ENCODE assay signal across 3 cellular contexts in the genomic region with DNA sequence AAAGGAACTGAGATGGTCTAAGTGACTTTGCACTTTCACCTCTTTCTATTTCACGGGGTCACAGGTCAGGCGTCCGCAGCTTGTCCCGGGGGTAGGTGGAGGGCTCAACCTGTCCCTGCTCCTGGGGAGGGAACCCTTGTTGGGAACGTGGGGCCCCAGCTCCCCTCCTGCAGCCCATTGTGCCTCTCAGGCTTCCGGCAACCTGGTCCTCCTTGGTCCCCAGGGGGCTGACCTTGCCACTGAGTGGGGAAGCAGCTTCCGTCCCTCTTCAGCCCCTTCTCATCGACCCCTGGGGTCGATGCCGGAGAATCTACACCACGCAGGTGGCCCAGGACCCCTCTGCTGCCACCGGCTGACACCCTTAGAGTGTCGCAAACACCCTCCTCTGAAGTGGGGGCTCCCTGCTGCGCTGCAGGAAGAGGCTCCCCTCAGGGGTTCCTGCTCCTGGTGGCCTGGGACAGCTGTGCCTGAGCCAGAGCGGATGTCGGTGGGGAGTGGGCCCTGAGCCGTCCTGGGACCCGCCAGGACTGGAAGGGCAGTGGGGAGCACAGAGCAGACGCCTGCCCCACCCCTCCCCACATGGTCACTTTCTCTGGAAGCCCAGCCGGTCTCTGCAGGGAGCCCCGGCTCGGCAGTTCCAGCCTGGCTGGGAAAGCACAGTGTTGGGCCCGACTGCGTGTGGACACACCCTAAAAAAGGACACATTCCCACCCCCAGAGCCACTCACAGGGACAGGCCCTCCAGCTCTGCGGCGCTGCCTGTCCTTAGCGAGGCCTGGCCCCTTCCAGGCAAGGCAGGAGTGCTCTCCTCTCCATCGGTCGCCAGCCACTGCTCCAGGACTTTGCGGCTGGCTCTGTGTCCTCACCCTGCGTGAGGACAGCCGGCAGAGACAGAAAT.
TF ChIP-seq lines count a peak whose summit lies in the region.

No MANE protein-coding gene starts in this region.

TF ChIP-seq in K562, 482 proteins besides CTCF, POLR2A, EP300 and RAD21 (continued from another document):
- TF ChIP-seq, protein P1, sequence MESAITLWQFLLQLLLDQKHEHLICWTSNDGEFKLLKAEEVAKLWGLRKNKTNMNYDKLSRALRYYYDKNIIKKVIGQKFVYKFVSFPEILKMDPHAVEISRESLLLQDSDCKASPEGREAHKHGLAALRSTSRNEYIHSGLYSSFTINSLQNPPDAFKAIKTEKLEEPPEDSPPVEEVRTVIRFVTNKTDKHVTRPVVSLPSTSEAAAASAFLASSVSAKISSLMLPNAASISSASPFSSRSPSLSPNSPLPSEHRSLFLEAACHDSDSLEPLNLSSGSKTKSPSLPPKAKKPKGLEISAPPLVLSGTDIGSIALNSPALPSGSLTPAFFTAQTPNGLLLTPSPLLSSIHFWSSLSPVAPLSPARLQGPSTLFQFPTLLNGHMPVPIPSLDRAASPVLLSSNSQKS (CRISPR knock-in tag; IDR thresholded peaks at IDR 0.05): no peak
- TF ChIP-seq NR2C1 (IDR thresholded peaks at IDR 0.05) (no peak), NR2C1 (tag; IDR thresholded peaks at IDR 0.05) (0 out of 2 replicates have a peak, but pooled peaks have one; percentile 26), ZNF583 (CRISPR knock-in tag; IDR thresholded peaks at IDR 0.05) (no peak), ZFX (CRISPR knock-in tag; IDR thresholded peaks at IDR 0.05) (no peak), POLR2B (IDR thresholded peaks at IDR 0.05; ENCODE audit: low read depth, partially characterized antibody) (no peak)
- TF ChIP-seq, protein P2, sequence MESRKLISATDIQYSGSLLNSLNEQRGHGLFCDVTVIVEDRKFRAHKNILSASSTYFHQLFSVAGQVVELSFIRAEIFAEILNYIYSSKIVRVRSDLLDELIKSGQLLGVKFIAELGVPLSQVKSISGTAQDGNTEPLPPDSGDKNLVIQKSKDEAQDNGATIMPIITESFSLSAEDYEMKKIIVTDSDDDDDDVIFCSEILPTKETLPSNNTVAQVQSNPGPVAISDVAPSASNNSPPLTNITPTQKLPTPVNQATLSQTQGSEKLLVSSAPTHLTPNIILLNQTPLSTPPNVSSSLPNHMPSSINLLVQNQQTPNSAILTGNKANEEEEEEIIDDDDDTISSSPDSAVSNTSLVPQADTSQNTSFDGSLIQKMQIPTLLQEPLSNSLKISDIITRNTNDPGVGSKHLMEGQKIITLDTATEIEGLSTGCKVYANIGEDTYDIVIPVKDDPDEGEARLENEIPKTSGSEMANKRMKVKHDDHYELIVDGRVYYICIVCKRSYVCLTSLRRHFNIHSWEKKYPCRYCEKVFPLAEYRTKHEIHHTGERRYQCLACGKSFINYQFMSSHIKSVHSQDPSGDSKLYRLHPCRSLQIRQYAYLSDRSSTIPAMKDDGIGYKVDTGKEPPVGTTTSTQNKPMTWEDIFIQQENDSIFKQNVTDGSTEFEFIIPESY (CRISPR knock-in tag; IDR thresholded peaks at IDR 0.05): no peak

TF ChIP-seq in HepG2, 621 proteins besides CTCF, POLR2A, EP300 and RAD21 (continued from another document):
- no peak for TF ChIP-seq ZNF337 (CRISPR knock-in tag; IDR thresholded peaks at IDR 0.05; ENCODE audit: borderline replicate concordance, low read depth)
- TF ChIP-seq, protein P3, sequence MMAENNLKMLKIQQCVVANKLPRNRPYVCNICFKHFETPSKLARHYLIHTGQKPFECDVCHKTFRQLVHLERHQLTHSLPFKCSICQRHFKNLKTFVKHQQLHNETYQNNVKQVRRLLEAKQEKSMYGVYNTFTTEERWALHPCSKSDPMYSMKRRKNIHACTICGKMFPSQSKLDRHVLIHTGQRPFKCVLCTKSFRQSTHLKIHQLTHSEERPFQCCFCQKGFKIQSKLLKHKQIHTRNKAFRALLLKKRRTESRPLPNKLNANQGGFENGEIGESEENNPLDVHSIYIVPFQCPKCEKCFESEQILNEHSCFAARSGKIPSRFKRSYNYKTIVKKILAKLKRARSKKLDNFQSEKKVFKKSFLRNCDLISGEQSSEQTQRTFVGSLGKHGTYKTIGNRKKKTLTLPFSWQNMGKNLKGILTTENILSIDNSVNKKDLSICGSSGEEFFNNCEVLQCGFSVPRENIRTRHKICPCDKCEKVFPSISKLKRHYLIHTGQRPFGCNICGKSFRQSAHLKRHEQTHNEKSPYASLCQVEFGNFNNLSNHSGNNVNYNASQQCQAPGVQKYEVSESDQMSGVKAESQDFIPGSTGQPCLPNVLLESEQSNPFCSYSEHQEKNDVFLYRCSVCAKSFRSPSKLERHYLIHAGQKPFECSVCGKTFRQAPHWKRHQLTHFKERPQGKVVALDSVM (CRISPR knock-in tag; IDR thresholded peaks at IDR 0.05): no peak
- no peak for TF ChIP-seq JARID2 (CRISPR knock-in tag; IDR thresholded peaks at IDR 0.05; ENCODE audit: insufficient replicate concordance)
- TF ChIP-seq, protein P2 (CRISPR knock-in tag; IDR thresholded peaks at IDR 0.05): no peak
- TF ChIP-seq CENPX (CRISPR knock-in tag; IDR thresholded peaks at IDR 0.05): no peak
- TF ChIP-seq, protein P4, sequence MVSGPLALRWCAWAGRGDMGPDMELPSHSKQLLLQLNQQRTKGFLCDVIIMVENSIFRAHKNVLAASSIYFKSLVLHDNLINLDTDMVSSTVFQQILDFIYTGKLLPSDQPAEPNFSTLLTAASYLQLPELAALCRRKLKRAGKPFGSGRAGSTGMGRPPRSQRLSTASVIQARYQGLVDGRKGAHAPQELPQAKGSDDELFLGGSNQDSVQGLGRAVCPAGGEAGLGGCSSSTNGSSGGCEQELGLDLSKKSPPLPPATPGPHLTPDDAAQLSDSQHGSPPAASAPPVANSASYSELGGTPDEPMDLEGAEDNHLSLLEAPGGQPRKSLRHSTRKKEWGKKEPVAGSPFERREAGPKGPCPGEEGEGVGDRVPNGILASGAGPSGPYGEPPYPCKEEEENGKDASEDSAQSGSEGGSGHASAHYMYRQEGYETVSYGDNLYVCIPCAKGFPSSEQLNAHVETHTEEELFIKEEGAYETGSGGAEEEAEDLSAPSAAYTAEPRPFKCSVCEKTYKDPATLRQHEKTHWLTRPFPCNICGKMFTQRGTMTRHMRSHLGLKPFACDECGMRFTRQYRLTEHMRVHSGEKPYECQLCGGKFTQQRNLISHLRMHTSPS (CRISPR knock-in tag; IDR thresholded peaks at IDR 0.05; ENCODE audit: low read depth): no peak
- no peak for TF ChIP-seq NRL (CRISPR knock-in tag; IDR thresholded peaks at IDR 0.05; ENCODE audit: borderline replicate concordance)
- TF ChIP-seq SP140L (CRISPR knock-in tag; IDR thresholded peaks at IDR 0.05; ENCODE audit: borderline replicate concordance): no peak
- TF ChIP-seq ZSCAN9 (CRISPR knock-in tag; IDR thresholded peaks at IDR 0.05; ENCODE audit: borderline replicate concordance): no peak

TF ChIP-seq in HEK293T, 16 proteins besides CTCF, POLR2A, EP300 and RAD21 (continued from another document):
- TF ChIP-seq, protein P5, sequence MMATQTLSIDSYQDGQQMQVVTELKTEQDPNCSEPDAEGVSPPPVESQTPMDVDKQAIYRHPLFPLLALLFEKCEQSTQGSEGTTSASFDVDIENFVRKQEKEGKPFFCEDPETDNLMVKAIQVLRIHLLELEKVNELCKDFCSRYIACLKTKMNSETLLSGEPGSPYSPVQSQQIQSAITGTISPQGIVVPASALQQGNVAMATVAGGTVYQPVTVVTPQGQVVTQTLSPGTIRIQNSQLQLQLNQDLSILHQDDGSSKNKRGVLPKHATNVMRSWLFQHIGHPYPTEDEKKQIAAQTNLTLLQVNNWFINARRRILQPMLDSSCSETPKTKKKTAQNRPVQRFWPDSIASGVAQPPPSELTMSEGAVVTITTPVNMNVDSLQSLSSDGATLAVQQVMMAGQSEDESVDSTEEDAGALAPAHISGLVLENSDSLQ (IDR thresholded peaks at IDR 0.05): no peak
- no peak for TF ChIP-seq FOXK2 (IDR thresholded peaks at IDR 0.05)
- no peak for TF ChIP-seq SUZ12 (IDR thresholded peaks at IDR 0.05)
- no peak for TF ChIP-seq ZNF384 (IDR thresholded peaks at IDR 0.05)
TF ChIP-seq in HEK293T: peak in this region for 0.
